8 cellular contexts compared by ENCODE assay signal in genomic region chr12:122974892-122975789, GRCh38. TPM values are rescaled to one million over a fixed set of nuclear protein-coding genes. Genes with fewer than 3 reads are reported as not detected.
DNase-seq lines count a peak whose midpoint lies in the region; TF ChIP-seq lines count a peak whose summit lies in the region.

Gene OGFOD2, plus strand, starts transcription at chr12:122975244. Its CDS starts 8 bp downstream, at chr12:122975252.

- TF ChIP-seq POLR2A in suprapubic skin (IDR thresholded peaks at IDR 0.05) = peak in 1 of 2 donors; percentile 6

- H3K27ac Mint-ChIP-seq in HFFc6 = peak within 1 kb of the TSS; percentile 99
- peak within 1 kb of the TSS; percentile 100 for H3K27ac Mint-ChIP-seq in activated naive CD4-positive, alpha-beta T cell treated with anti-CD3 and anti-CD28 coated beads for 36 hours

- 0% methylated on average over 11 of the region's 66 CpGs for whole genome bisulfite sequencing in suprapubic skin

- H3K27me3 ChIP-seq in suprapubic skin = no peaks in the 10 kb centered on the region

- no peak for TF ChIP-seq EP300 in suprapubic skin (IDR thresholded peaks at IDR 0.05)

- no peaks in the 10 kb centered on the region for H3K36me3 Mint-ChIP-seq in HFFc6 (ENCODE audit: low read depth)
- H3K36me3 Mint-ChIP-seq in activated naive CD4-positive, alpha-beta T cell treated with anti-CD3 and anti-CD28 coated beads for 36 hours (ENCODE audit: low read depth) = no peaks in the 10 kb centered on the region

- TF ChIP-seq CTCF in HFFc6 (IDR thresholded peaks at IDR 0.05) (no peak), suprapubic skin (IDR thresholded peaks at IDR 0.05) (no peak)

- peak within 1 kb of the TSS; percentile 96 for H3K27ac ChIP-seq in suprapubic skin

- CTCF ChIA-PET in activated naive CD4-positive, alpha-beta T cell treated with anti-CD3 and anti-CD28 coated beads for 36 hours (lab: Charles Lee) = interaction anchor here (0.9 to 1.1 kb wide), 3 partner anchors 181 to 627 kb away, joined by 3 to 4 read pairs (median 3); no protein-coding TSS in a partner anchor

- DNase-seq in GM04504 (ENCODE audit: low read depth) (peak; percentile 80), HFFc6 (peak; percentile 87), NAMALWA (ENCODE audit: low spot score) (peak; percentile 95), SK-N-DZ (ENCODE audit: low spot score) (peak; percentile 92), germinal center (ENCODE audit: low spot score) (peak; percentile 91), nucleus accumbens (lab: John Stamatoyannopoulos, UW) (peak; percentile 25 to 95 (median 84)), suprapubic skin (ENCODE audit: low spot score in 2 of 2) (peak; percentile 94 to 95)
- peak; percentile 95 for DNase-seq in activated naive CD4-positive, alpha-beta T cell treated with anti-CD3 and anti-CD28 coated beads for 36 hours

- H3K27me3 Mint-ChIP-seq in HFFc6 (ENCODE audit: insufficient read depth) = no peaks in the 10 kb centered on the region; the same call in none of the 2 replicates
- H3K27me3 Mint-ChIP-seq in activated naive CD4-positive, alpha-beta T cell treated with anti-CD3 and anti-CD28 coated beads for 36 hours (ENCODE audit: low read depth) = no peaks in the 10 kb centered on the region

- H3K4me1 ChIP-seq in suprapubic skin = peaks cover 56% of the 10 kb centered on the region

- H3K9me3 ChIP-seq in suprapubic skin = no peaks in the 10 kb centered on the region

- no peaks in the 10 kb centered on the region for H3K36me3 ChIP-seq in suprapubic skin

- peaks cover 22% of the 10 kb centered on the region for H3K4me1 Mint-ChIP-seq in HFFc6 (ENCODE audit: low read depth)
- peaks cover 39% of the 10 kb centered on the region for H3K4me1 Mint-ChIP-seq in activated naive CD4-positive, alpha-beta T cell treated with anti-CD3 and anti-CD28 coated beads for 36 hours (ENCODE audit: low read depth)

- peak within 1 kb of the TSS; percentile 98 for H3K4me3 Mint-ChIP-seq in HFFc6
- peak within 1 kb of the TSS; percentile 90 for H3K4me3 Mint-ChIP-seq in activated naive CD4-positive, alpha-beta T cell treated with anti-CD3 and anti-CD28 coated beads for 36 hours

- intact Hi-C loops in activated naive CD4-positive, alpha-beta T cell treated with anti-CD3 and anti-CD28 coated beads for 36 hours (cut with micrococcal nuclease) = loop anchor here (1.0 to 10.0 kb wide), 14 partner anchors 28 to 740 kb away; partner anchors contain the start of genes ATP6V0A2, DDX55, KNTC1 and PITPNM2

- H3K9me3 Mint-ChIP-seq in HFFc6 = no peaks in the 10 kb centered on the region
- H3K9me3 Mint-ChIP-seq in activated naive CD4-positive, alpha-beta T cell treated with anti-CD3 and anti-CD28 coated beads for 36 hours = no peaks in the 10 kb centered on the region

- H3K4me3 ChIP-seq in suprapubic skin = peak within 1 kb of the TSS; percentile 73

RNA-seq across cellular contexts. Expression of gene OGFOD2, which starts in this region (rescaled TPM):
- total RNA-seq in HFFc6 (2021; fragmentation: NEBNext Ultra II Directional; extraction: Animal tissue kit (Norgen Biotek cat#: 25700)) = 10 to 100 TPM; 16.2 to 18.3 (median 17.6) TPM
- 27.5 and 33.9 TPM in 2 replicates for polyA plus RNA-seq in SK-N-DZ (2014; cell fraction: cytosol; rRNA removed)
- polyA plus RNA-seq in SK-N-DZ (2014; cell fraction: nucleus; rRNA removed) = 77.4 and 108 TPM in 2 replicates
- total RNA-seq in activated naive CD4-positive, alpha-beta T cell treated with anti-CD3 and anti-CD28 coated beads for 36 hours = 10 to 100 TPM; 26.8 to 27.7 TPM
- 10 to 100 TPM in 3 of 4 donors, 1 to 10 TPM in 1; 9.9 to 27.0 (median 13.5) TPM for total RNA-seq in suprapubic skin

Comparison
In these comparisons a context has a peak if more than half of its experiments do, and no peak if none do; other contexts are left out.
1. Peak in every context shown above with its lines: DNase-seq, H3K4me3 ChIP-seq and H3K27ac ChIP-seq.